15 cellular contexts compared by ENCODE assay signal in the genomic region with DNA sequence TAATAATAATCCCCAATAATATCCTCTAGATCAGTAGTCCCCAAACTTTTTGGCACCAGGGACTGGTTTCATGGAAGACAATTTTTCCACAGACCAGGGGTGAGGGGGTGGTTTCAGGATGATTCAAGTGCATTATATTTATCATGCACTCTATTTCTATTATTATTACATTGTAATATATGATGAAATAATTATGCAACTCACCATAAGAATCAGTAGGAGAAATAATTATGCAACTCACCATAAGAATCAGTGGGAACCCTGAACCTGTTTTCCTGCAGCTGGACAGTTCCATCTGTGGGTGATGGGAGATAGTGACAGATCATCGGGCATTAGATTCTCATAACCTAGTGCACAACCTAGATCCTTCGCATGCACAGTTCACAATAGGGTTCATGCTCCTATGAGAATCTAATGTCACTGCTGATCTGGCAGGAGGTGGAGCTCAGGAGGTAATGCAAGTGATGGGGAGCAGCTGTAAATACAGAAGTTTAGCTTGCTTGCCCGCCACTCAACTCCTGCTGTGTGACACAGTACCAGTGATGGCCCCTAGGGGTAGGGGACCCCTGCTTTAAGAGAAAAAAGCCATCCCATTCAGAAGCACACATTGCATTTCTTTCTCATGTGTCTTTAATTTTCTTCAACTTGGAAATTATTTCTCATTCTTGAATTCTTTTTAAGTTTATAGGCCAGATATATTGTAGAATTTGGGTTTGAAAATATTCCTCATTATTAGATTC. TPM values are rescaled to one million over a fixed set of nuclear protein-coding genes. Genes with fewer than 3 reads are reported as not detected.
DNase-seq lines count a peak whose midpoint lies in the region; ATAC-seq and TF ChIP-seq lines count a peak whose summit lies in the region.
"Had no signal": no experiment of that assay in that cellular context is flagged by ENCODE, and none has a peak within 500 bp of the region (broad histone marks: within the 10 kb centered on the region; RNA-seq: fewer than 3 reads in every experiment).

No MANE protein-coding gene starts in this region.

- no peaks in the 10 kb centered on the region for H3K4me1 Mint-ChIP-seq in neural crest cell
- no peaks in the 10 kb centered on the region for H3K4me1 Mint-ChIP-seq in activated T-cell treated with anti-CD3 and anti-CD28 coated beads, Interleukin-2, amount 50 U/mL, for 72 hours (ENCODE audit: low read depth)

- H3K27ac ChIP-seq in WERI-Rb-1 = no peak overlapping the region
- H3K27ac ChIP-seq: coronary artery, upper lobe of left lung had no signal

- ATAC-seq in HG02678 (IDR thresholded peaks at IDR 0.05; ENCODE audit: unreplicated experiment) = peak; percentile 47
- no peak for ATAC-seq in activated T-cell treated with anti-CD3 and anti-CD28 coated beads, Interleukin-2, amount 50 U/mL, for 72 hours (replicated peaks in 1 of 2)

- no peak overlapping the region for H3K4me3 ChIP-seq in WERI-Rb-1 (ENCODE audit: low read depth, low read length)
- H3K4me3 ChIP-seq: coronary artery, upper lobe of left lung had no signal

- H3K9me3 ChIP-seq in WERI-Rb-1 (ENCODE audit: severe bottlenecking) = no peaks in the 10 kb centered on the region
- H3K9me3 ChIP-seq: upper lobe of left lung had no signal

- H3K27me3 Mint-ChIP-seq in neural crest cell (ENCODE audit: low read depth) = no peaks in the 10 kb centered on the region
- no peaks in the 10 kb centered on the region for H3K27me3 Mint-ChIP-seq in activated T-cell treated with anti-CD3 and anti-CD28 coated beads, Interleukin-2, amount 50 U/mL, for 72 hours (ENCODE audit: low read depth)
- H3K27me3 Mint-ChIP-seq: activated B cell treated with CpG ODN at 0.5 μM for 24 hours had no signal

- no peaks in the 10 kb centered on the region for H3K36me3 Mint-ChIP-seq in neural crest cell (ENCODE audit: low read depth)
- H3K36me3 Mint-ChIP-seq in activated T-cell treated with anti-CD3 and anti-CD28 coated beads, Interleukin-2, amount 50 U/mL, for 72 hours (ENCODE audit: insufficient read depth in 2 of 2) = no peaks in the 10 kb centered on the region

- H3K27ac Mint-ChIP-seq in neural crest cell (ENCODE audit: unreplicated experiment) = no peak overlapping the region
- H3K27ac Mint-ChIP-seq in activated T-cell treated with anti-CD3 and anti-CD28 coated beads, Interleukin-2, amount 50 U/mL, for 72 hours = no peak overlapping the region
- H3K27ac Mint-ChIP-seq: activated B cell treated with CpG ODN at 0.5 μM for 24 hours had no signal

- DNase-seq in DMS53 (lab: John Stamatoyannopoulos, UW) (peak; percentile 17), DMS53 treated with DMSO at 0.1 percent for 48 hours (lab: John Stamatoyannopoulos, UW; ENCODE audit: unreplicated experiment) (no peak), WERI-Rb-1 (peak; percentile 22), neural crest cell (ENCODE audit: low read depth, low spot score) (no peak), HuH-7.5 (ENCODE audit: low spot score) (no peak), islet precursor cell (no peak)
- no peak for DNase-seq in activated T-cell treated with anti-CD3 and anti-CD28 coated beads, Interleukin-2, amount 50 U/mL, for 72 hours
- DNase-seq: activated B cell treated with CpG ODN at 0.5 μM for 24 hours; activated effector memory CD4-positive, alpha-beta T cell treated with Interleukin-2 at 50 U/mL for 16 hours; DMS79; NCI-H187 treated with DMSO at 0.1 percent for 48 hours; retina; upper lobe of left lung had no signal

- H3K4me3 Mint-ChIP-seq in neural crest cell = no peak overlapping the region
- no peak overlapping the region for H3K4me3 Mint-ChIP-seq in activated T-cell treated with anti-CD3 and anti-CD28 coated beads, Interleukin-2, amount 50 U/mL, for 72 hours
- H3K4me3 Mint-ChIP-seq: activated B cell treated with CpG ODN at 0.5 μM for 24 hours had no signal

- no peaks in the 10 kb centered on the region for H3K9me3 Mint-ChIP-seq in neural crest cell
- no peaks in the 10 kb centered on the region for H3K9me3 Mint-ChIP-seq in activated T-cell treated with anti-CD3 and anti-CD28 coated beads, Interleukin-2, amount 50 U/mL, for 72 hours

- H3K27me3 ChIP-seq in WERI-Rb-1 (ENCODE audit: insufficient read depth, low read depth, severe bottlenecking) = no peaks in the 10 kb centered on the region
- H3K27me3 ChIP-seq: upper lobe of left lung had no signal

- TF ChIP-seq CTCF in WERI-Rb-1 (IDR thresholded peaks at IDR 0.05; ENCODE audit: low read depth, low read length) (peak; percentile 60), neural crest cell (conservative IDR thresholded peaks at IDR 0.05) (peak; percentile 45)

- H3K36me3 ChIP-seq in WERI-Rb-1 = no peaks in the 10 kb centered on the region
- H3K36me3 ChIP-seq: upper lobe of left lung had no signal

RNA-seq across cellular contexts. Expression of a gene that starts 16.0 kb away (rescaled TPM):
- total RNA-seq in neural crest cell = 18.6 and 21.2 TPM in 2 replicates
- total RNA-seq in activated T-cell treated with anti-CD3 and anti-CD28 coated beads, Interleukin-2, amount 50 U/mL, for 72 hours = under 1 TPM; 0.26 to 0.63 TPM

Comparison
In these comparisons a context has a peak if more than half of its experiments do, and no peak if none do; other contexts are left out.
1. DNase-seq: peak in DMS53 (single experiment) and WERI-Rb-1 (single experiment); none in DMS53 treated with DMSO at 0.1 percent for 48 hours (single experiment), neural crest cell (single experiment), HuH-7.5 (single experiment), activated T-cell treated with anti-CD3 and anti-CD28 coated beads, Interleukin-2, amount 50 U/mL, for 72 hours (0 of 2) and islet precursor cell (single experiment).
2. RNA of a gene that starts 16.0 kb away (total RNA-seq): 18.6 to 21.2 TPM in neural crest cell; 0.26 to 0.63 TPM in activated T-cell treated with anti-CD3 and anti-CD28 coated beads, Interleukin-2, amount 50 U/mL, for 72 hours; every median in the first group is over 10 times any median in the second.